In genomic region chr17:70810609-70811008, GRCh38 we compare ENCODE assay signal across 15 cellular contexts.
"Had no signal": no experiment of that assay in that cellular context is flagged by ENCODE, and none has a peak within 500 bp of the region (broad histone marks: within the 10 kb centered on the region; RNA-seq: fewer than 3 reads in every experiment).

No MANE protein-coding gene starts in this region.

- H3K9me3 Mint-ChIP-seq: activated naive CD8-positive, alpha-beta T cell treated with anti-CD3 and anti-CD28 coated beads for 36 hours; activated T-cell treated with anti-CD3 and anti-CD28 coated beads, Interleukin-2, amount 50 U/mL, for 4 hours; nephron progenitor cell had no signal

- FAIRE-seq: endometrium had no signal

- H3K36me3 ChIP-seq: ovary, upper lobe of right lung had no signal

- H3K79me2 ChIP-seq: hepatocyte had no signal

- H3K27me3 Mint-ChIP-seq: activated CD4-positive, alpha-beta memory T cell treated with anti-CD3 and anti-CD28 coated beads for 36 hours; activated naive CD8-positive, alpha-beta T cell treated with anti-CD3 and anti-CD28 coated beads for 36 hours had no signal

- H3K4me3 ChIP-seq: hepatocyte, ovary, testis, upper lobe of right lung had no signal

- H3K4me2 ChIP-seq: hepatocyte had no signal

- DNase-seq: activated CD4-positive, alpha-beta memory T cell treated with anti-CD3 and anti-CD28 coated beads for 36 hours; activated gamma-delta T cell; activated naive CD8-positive, alpha-beta T cell treated with anti-CD3 and anti-CD28 coated beads for 36 hours; activated T-cell treated with anti-CD3 and anti-CD28 coated beads, Interleukin-2, amount 50 U/mL, for 4 hours; left ventricle myocardium superior; nephron progenitor cell; ovary; stimulated activated CD4-positive, alpha-beta T cell treated with anti-CD3 and anti-CD28 coated beads, Interleukin-2, amount 100 ng/mL, for 48 hours; stimulated activated CD8-positive, alpha-beta memory T cell treated with anti-CD3 and anti-CD28 coated beads, Interleukin-4, amount 100 ng/mL, for 48 hours; stimulated activated naive CD8-positive, alpha-beta T cell treated with anti-CD3 and anti-CD28 coated beads, Interleukin-15, Interleukin-2, amounts not matched to agents 100 U/mL and 50 U/mL, for 24 hours; testis; upper lobe of right lung had no signal

- H3K4me1 ChIP-seq: testis, upper lobe of right lung had no signal

- ATAC-seq: activated T-cell treated with anti-CD3 and anti-CD28 coated beads, Interleukin-2, amount 50 U/mL, for 4 hours; esophagus mucosa; left ventricle myocardium superior; stimulated activated naive CD8-positive, alpha-beta T cell treated with anti-CD3 and anti-CD28 coated beads, Interleukin-15, Interleukin-2, amounts not matched to agents 100 U/mL and 50 U/mL, for 24 hours; upper lobe of right lung had no signal

- H2AFZ ChIP-seq: hepatocyte had no signal

- H3K27ac Mint-ChIP-seq: activated CD4-positive, alpha-beta memory T cell treated with anti-CD3 and anti-CD28 coated beads for 36 hours; activated naive CD8-positive, alpha-beta T cell treated with anti-CD3 and anti-CD28 coated beads for 36 hours; nephron progenitor cell had no signal

- H3K27me3 ChIP-seq: hepatocyte, ovary, testis, upper lobe of right lung had no signal

- H3K9me3 ChIP-seq: ovary, testis, upper lobe of right lung had no signal

- H3K4me1 Mint-ChIP-seq: activated naive CD8-positive, alpha-beta T cell treated with anti-CD3 and anti-CD28 coated beads for 36 hours; nephron progenitor cell had no signal

- H3K36me3 Mint-ChIP-seq: activated CD4-positive, alpha-beta memory T cell treated with anti-CD3 and anti-CD28 coated beads for 36 hours; activated naive CD8-positive, alpha-beta T cell treated with anti-CD3 and anti-CD28 coated beads for 36 hours had no signal

- H3K27ac ChIP-seq: hepatocyte, ovary, testis, upper lobe of right lung had no signal

- H3K4me3 Mint-ChIP-seq: activated CD4-positive, alpha-beta memory T cell treated with anti-CD3 and anti-CD28 coated beads for 36 hours; activated naive CD8-positive, alpha-beta T cell treated with anti-CD3 and anti-CD28 coated beads for 36 hours; activated T-cell treated with anti-CD3 and anti-CD28 coated beads, Interleukin-2, amount 50 U/mL, for 4 hours; nephron progenitor cell had no signal
